Comparison of ENCODE assay signal across 22 cellular contexts in genomic region chr4:113665036-113665435, GRCh38.
"Had no signal": no experiment of that assay in that cellular context is flagged by ENCODE, and none has a peak within 500 bp of the region (broad histone marks: within the 10 kb centered on the region; RNA-seq: fewer than 3 reads in every experiment).

No MANE protein-coding gene starts in this region.

- H3K27me3 ChIP-seq: gastrocnemius medialis, heart left ventricle, hepatocyte, neural progenitor cell, tibial nerve, upper lobe of left lung had no signal

- DNase-seq: dermis blood vessel endothelial cell; effector memory CD4-positive, alpha-beta T cell; erythroblast; gastrocnemius medialis; heart left ventricle; kidney; mesendoderm; midbrain; naive thymus-derived CD4-positive, alpha-beta T cell; stimulated activated CD4-positive, alpha-beta T cell treated with anti-CD3 and anti-CD28 coated beads, Interleukin-2, amount 100 ng/mL, for 24 hours; stimulated activated CD4-positive, alpha-beta T cell treated with anti-CD3 and anti-CD28 coated beads, Interleukin-4, amount 100 ng/mL, for 24 hours; stimulated activated naive CD4-positive, alpha-beta T cell treated with Interleukin-2 at 50 U/mL for 16 hours; upper lobe of left lung had no signal

- H3K36me3 ChIP-seq: neural progenitor cell, thoracic aorta, upper lobe of left lung had no signal

- H3K9ac ChIP-seq: neural progenitor cell, parathyroid adenoma had no signal

- H3K27ac ChIP-seq: coronary artery, gastrocnemius medialis, hepatocyte, neural progenitor cell, parathyroid adenoma, thoracic aorta, tibial nerve, upper lobe of left lung had no signal

- ATAC-seq: gastrocnemius medialis; heart left ventricle; left lobe of liver; naive thymus-derived CD4-positive, alpha-beta T cell; sciatic nerve; stimulated activated effector memory CD8-positive, alpha-beta T cell treated with anti-CD3 and anti-CD28 coated beads, Interleukin-12 subunit alpha, Interleukin-12 subunit beta, amount 100 ng/mL, for 72 hours had no signal

- H3K4me1 ChIP-seq: neural progenitor cell, parathyroid adenoma, tibial nerve, upper lobe of left lung had no signal

- H3K4me3 ChIP-seq: coronary artery, gastrocnemius medialis, heart left ventricle, hepatocyte, neural progenitor cell, thoracic aorta, tibial nerve, upper lobe of left lung had no signal

- H2AFZ ChIP-seq: hepatocyte, neural progenitor cell, parathyroid adenoma had no signal

- H3K79me2 ChIP-seq: parathyroid adenoma had no signal

- H3K4me2 ChIP-seq: hepatocyte, neural progenitor cell had no signal

- H3K9me3 ChIP-seq: gastrocnemius medialis, heart left ventricle, thoracic aorta, tibial nerve, upper lobe of left lung had no signal
